In genomic region chr5:127521138-127521770, GRCh38 we compare ENCODE assay signal across 17 cellular contexts. TPM values are rescaled to one million over a fixed set of nuclear protein-coding genes. Genes with fewer than 3 reads are reported as not detected.
DNase-seq lines count a peak whose midpoint lies in the region; TF ChIP-seq lines count a peak whose summit lies in the region.
"Had no signal": no experiment of that assay in that cellular context is flagged by ENCODE, and none has a peak within 500 bp of the region (broad histone marks: within the 10 kb centered on the region; RNA-seq: fewer than 3 reads in every experiment).

No MANE protein-coding gene starts in this region.

- no peaks in the 10 kb centered on the region for H3K27me3 Mint-ChIP-seq in CD8-positive, alpha-beta memory T cell
- no peaks in the 10 kb centered on the region for H3K27me3 Mint-ChIP-seq in endodermal cell (ENCODE audit: insufficient read depth)
- no peaks in the 10 kb centered on the region for H3K27me3 Mint-ChIP-seq in neural crest cell (ENCODE audit: low read depth)

- CTCF ChIA-PET in CD8-positive, alpha-beta memory T cell (lab: Charles Lee) = no interaction called here

- WGBS in endodermal cell (ENCODE audit: insufficient coverage in 1 of 2, insufficient read length in 1 of 2), 2 experiments = 97 to 98% methylated on average over 5 to 6 of the region's 6 CpGs

- peaks cover 2 to 10% (median 9%) of the 10 kb centered on the region in 5 donors for H3K9me3 Mint-ChIP-seq in CD8-positive, alpha-beta memory T cell
- H3K9me3 Mint-ChIP-seq in endodermal cell = peaks cover 6% of the 10 kb centered on the region
- peaks cover 2% of the 10 kb centered on the region for H3K9me3 Mint-ChIP-seq in neural crest cell

- H3K4me1 Mint-ChIP-seq in CD8-positive, alpha-beta memory T cell = peaks cover 38 to 47% (median 43%) of the 10 kb centered on the region in 3 donors
- H3K4me1 Mint-ChIP-seq in endodermal cell (peaks cover 13% of the 10 kb centered on the region), neural crest cell (peaks cover 40% of the 10 kb centered on the region)

- no peak overlapping the region for H3K27ac Mint-ChIP-seq in CD8-positive, alpha-beta memory T cell
- H3K27ac Mint-ChIP-seq in endodermal cell (no peak overlapping the region), neural crest cell (ENCODE audit: unreplicated experiment) (no peak overlapping the region)
- H3K27ac Mint-ChIP-seq: CD8-positive, alpha-beta T cell; H9 had no signal

- H3K36me3 Mint-ChIP-seq in CD8-positive, alpha-beta memory T cell = peaks cover 21 to 57% (median 25%) of the 10 kb centered on the region in 3 donors
- H3K36me3 Mint-ChIP-seq in endodermal cell (ENCODE audit: low read depth) = peaks cover 59% of the 10 kb centered on the region
- peaks cover 22% of the 10 kb centered on the region for H3K36me3 Mint-ChIP-seq in neural crest cell (ENCODE audit: low read depth)

- H3K4me3 Mint-ChIP-seq in CD8-positive, alpha-beta memory T cell = peak overlapping the region in 4 of 7 donors; percentile 1 to 49 (median 22)
- no peak overlapping the region for H3K4me3 Mint-ChIP-seq in endodermal cell
- H3K4me3 Mint-ChIP-seq in neural crest cell = peak overlapping the region; percentile 64
- H3K4me3 Mint-ChIP-seq: CD8-positive, alpha-beta T cell; H9 had no signal

- peaks cover 15% of the 10 kb centered on the region for H3K4me1 ChIP-seq in CD8-positive, alpha-beta memory T cell (ENCODE audit: insufficient read depth, low read length)
- no peaks in the 10 kb centered on the region for H3K4me1 ChIP-seq in endodermal cell (ENCODE audit: control insufficient read depth, insufficient read depth, low read length)

- H3K27ac ChIP-seq in CD8-positive, alpha-beta memory T cell (ENCODE audit: low read depth, low read length) = no peak overlapping the region
- no peak overlapping the region for H3K27ac ChIP-seq in endodermal cell (ENCODE audit: low read depth, low read length)

- TF ChIP-seq CTCF in endodermal cell (conservative IDR thresholded peaks at IDR 0.05) (no peak), neural crest cell (conservative IDR thresholded peaks at IDR 0.05) (no peak)

- no peak for DNase-seq in CD8-positive, alpha-beta memory T cell
- peak; percentile 38 for DNase-seq in RKO (ENCODE audit: low spot score)
- DNase-seq in endodermal cell = no peak
- DNase-seq in neural crest cell (ENCODE audit: low read depth, low spot score) = no peak
- no peak for DNase-seq in NCI-H1105 (lab: John Stamatoyannopoulos, UW)
- no peak for DNase-seq in NCI-H748 treated with DMSO at 0.1 percent for 48 hours (lab: John Stamatoyannopoulos, UW)
- no peak for DNase-seq in AML-193 (lab: John Stamatoyannopoulos, UW)
- no peak for DNase-seq in CD1c-positive myeloid dendritic cell (ENCODE audit: extremely low spot score)
- DNase-seq: CD8-positive, alpha-beta T cell; H9; IMR-90; Karpas-422; MM.1S; NCI-H1092 treated with DMSO at 0.1 percent for 48 hours; NCI-H2081; NCI-H446 treated with DMSO at 0.1 percent for 48 hours; NCI-H69 had no signal

- H3K36me3 ChIP-seq in CD8-positive, alpha-beta memory T cell (ENCODE audit: insufficient read depth, low read length) = peaks cover 19% of the 10 kb centered on the region
- peaks cover 68% of the 10 kb centered on the region for H3K36me3 ChIP-seq in endodermal cell (ENCODE audit: control insufficient read depth, insufficient read depth, low read length)

- no peak overlapping the region for H3K9ac ChIP-seq in endodermal cell (ENCODE audit: extremely low read depth, low read length, poor library complexity, severe bottlenecking)

- no peaks in the 10 kb centered on the region for H3K27me3 ChIP-seq in CD8-positive, alpha-beta memory T cell (ENCODE audit: insufficient read depth, low read length, poor library complexity, severe bottlenecking)
- H3K27me3 ChIP-seq in endodermal cell (ENCODE audit: control insufficient read depth, insufficient read depth, low read length, poor library complexity, severe bottlenecking) = no peaks in the 10 kb centered on the region

- POLR2A ChIA-PET in CD8-positive, alpha-beta memory T cell (lab: Charles Lee) = no interaction called here

- H3K9me3 ChIP-seq in CD8-positive, alpha-beta memory T cell (ENCODE audit: low read length) = no peaks in the 10 kb centered on the region
- peaks cover 32% of the 10 kb centered on the region for H3K9me3 ChIP-seq in endodermal cell (ENCODE audit: control insufficient read depth, low read length)

- no peak overlapping the region for H3K4me3 ChIP-seq in CD8-positive, alpha-beta memory T cell (ENCODE audit: low read length)
- H3K4me3 ChIP-seq in endodermal cell (ENCODE audit: low read length) = peak overlapping the region; percentile 96

RNA-seq across cellular contexts. Expression of gene PRRC1, which starts 3.8 kb away (rescaled TPM):
- total RNA-seq in CD8-positive, alpha-beta memory T cell = 10 to 100 TPM; 32.4 to 37.5 TPM
- polyA plus RNA-seq in CD8-positive, alpha-beta memory T cell = 34.6 TPM
- total RNA-seq in endodermal cell (10 to 100 TPM; 61.7 to 90.3 TPM), neural crest cell (58.6 and 63.1 TPM in 2 replicates)
- polyA plus RNA-seq in endodermal cell (2013, experiment 1 of 2) = 45.5 TPM
- polyA plus RNA-seq in endodermal cell (2013, experiment 2 of 2) = 46.4 TPM
